8 cellular contexts compared by ENCODE assay signal in the genomic region with DNA sequence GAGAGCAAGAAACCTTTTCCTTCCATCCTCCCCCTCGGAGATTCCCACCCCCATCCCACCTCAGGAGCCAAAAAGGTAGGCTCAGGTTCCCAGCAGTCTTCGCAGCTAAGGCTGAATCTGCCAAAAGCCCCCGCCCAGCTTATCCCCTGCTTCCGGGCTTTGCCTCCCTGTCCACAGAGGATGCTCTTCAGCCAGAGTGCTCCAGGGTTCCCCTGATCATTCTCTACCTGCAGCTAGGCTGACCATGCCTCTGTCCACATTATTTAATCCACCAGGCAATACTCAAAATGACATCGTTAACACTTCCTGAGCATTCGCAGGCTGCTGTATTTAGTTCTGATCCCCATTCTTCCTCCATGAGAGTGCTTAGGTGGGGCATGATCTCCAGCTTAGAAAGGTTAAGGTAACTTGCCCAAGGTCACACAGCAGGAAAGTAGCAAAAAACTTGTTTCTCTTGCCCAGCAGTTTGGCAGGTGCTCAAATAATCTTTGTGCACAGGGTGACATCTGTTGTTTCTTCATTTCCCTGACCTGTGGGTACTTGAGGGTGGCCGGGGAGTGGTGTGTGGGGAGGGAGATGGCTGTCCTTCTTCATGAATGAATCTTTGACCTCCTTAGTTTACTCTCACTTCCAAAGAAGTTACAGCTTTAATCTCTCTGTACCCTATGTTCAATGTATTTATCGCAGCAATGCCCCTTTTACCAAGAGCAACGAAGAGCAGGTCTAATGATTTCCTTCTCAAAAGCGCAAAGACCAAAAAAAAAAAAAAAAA. TPM values are rescaled to one million over a fixed set of nuclear protein-coding genes. Genes with fewer than 3 reads are reported as not detected.
A peak's percentile ranks its signal among the peaks of the same experiment; 100 is the strongest.
DNase-seq lines count a peak whose midpoint lies in the region; ATAC-seq and TF ChIP-seq lines count a peak whose summit lies in the region.

No MANE protein-coding gene starts in this region.

- peak overlapping the region; percentile 82 for H3K27ac ChIP-seq in SK-N-MC

- H3K27me3 Mint-ChIP-seq in activated T-cell treated with anti-CD3 and anti-CD28 coated beads, Interleukin-2, amount 50 U/mL, for 4 hours (ENCODE audit: low read depth): no peaks in the 10 kb centered on the region

- H3K4me3 ChIP-seq in SK-N-MC (peak overlapping the region; percentile 79), fibroblast of villous mesenchyme (ENCODE audit: low read depth, low read length) (peak overlapping the region; percentile 70), skeletal muscle cell (ENCODE audit: low read depth, low read length) (peak overlapping the region; percentile 69)

- no peaks in the 10 kb centered on the region for H3K9me3 Mint-ChIP-seq in activated T-cell treated with anti-CD3 and anti-CD28 coated beads, Interleukin-2, amount 50 U/mL, for 4 hours

- peak overlapping the region; percentile 48 for H3K9ac ChIP-seq in SK-N-MC (ENCODE audit: insufficient read length)

- H3K36me3 Mint-ChIP-seq in activated T-cell treated with anti-CD3 and anti-CD28 coated beads, Interleukin-2, amount 50 U/mL, for 4 hours (ENCODE audit: insufficient read depth): peaks cover 5% of the 10 kb centered on the region

- no peaks in the 10 kb centered on the region for H3K9me3 ChIP-seq in SK-N-MC (ENCODE audit: low read depth, low read length)

- no peak for DNase-seq in activated T-cell treated with anti-CD3 and anti-CD28 coated beads, Interleukin-2, amount 50 U/mL, for 4 hours
- DNase-seq in activated T-cell treated with anti-CD3 and anti-CD28 coated beads for 4 hours: no peak
- DNase-seq in SK-N-MC (ENCODE audit: low read depth, low spot score): no peak
- DNase-seq in fibroblast of villous mesenchyme (ENCODE audit: low read depth): peak; percentile 18
- DNase-seq in skeletal muscle cell (ENCODE audit: low read depth): no peak
- no peak for DNase-seq in DMS79 (lab: John Stamatoyannopoulos, UW)
- no peak for DNase-seq in DMS79 treated with DMSO at 0.1 percent for 48 hours (lab: John Stamatoyannopoulos, UW)
- DNase-seq in DMS153 (lab: John Stamatoyannopoulos, UW): no peak

- H3K4me3 Mint-ChIP-seq in activated T-cell treated with anti-CD3 and anti-CD28 coated beads, Interleukin-2, amount 50 U/mL, for 4 hours: peak overlapping the region; percentile 95

- no peak for TF ChIP-seq CTCF in fibroblast of villous mesenchyme (IDR thresholded peaks at IDR 0.05; ENCODE audit: insufficient read depth, low read depth, low read length)

- ATAC-seq in activated T-cell treated with anti-CD3 and anti-CD28 coated beads, Interleukin-2, amount 50 U/mL, for 4 hours: no peak

- no peaks in the 10 kb centered on the region for H3K36me3 ChIP-seq in SK-N-MC (ENCODE audit: insufficient read depth, low read length)

- H3K4me1 Mint-ChIP-seq in activated T-cell treated with anti-CD3 and anti-CD28 coated beads, Interleukin-2, amount 50 U/mL, for 4 hours (ENCODE audit: low read depth): peaks cover 53% of the 10 kb centered on the region

RNA-seq across cellular contexts. Expression of a gene that starts 0.9 kb away (rescaled TPM):
- 10 to 100 TPM; 24.4 to 34.7 (median 24.6) TPM for total RNA-seq in activated T-cell treated with anti-CD3 and anti-CD28 coated beads, Interleukin-2, amount 50 U/mL, for 4 hours
- total RNA-seq in fibroblast of villous mesenchyme: 10.0 and 11.2 TPM in 2 replicates

RNA-seq across cellular contexts. Expression of a gene that starts 40.0 kb away (rescaled TPM):
- total RNA-seq in activated T-cell treated with anti-CD3 and anti-CD28 coated beads, Interleukin-2, amount 50 U/mL, for 4 hours: 100 to 1,000 TPM in 2 of 3 donors, 10 to 100 TPM in 1; 77.8 to 111 (median 101) TPM
- not detected in 2 replicates for total RNA-seq in fibroblast of villous mesenchyme

RNA-seq across cellular contexts. Expression of a gene that starts 43.4 kb away (rescaled TPM):
- 100 to 1,000 TPM; 916 to 992 (median 944) TPM for total RNA-seq in activated T-cell treated with anti-CD3 and anti-CD28 coated beads, Interleukin-2, amount 50 U/mL, for 4 hours
- total RNA-seq in fibroblast of villous mesenchyme: 325 and 443 TPM in 2 replicates

Comparison
In these comparisons a context has a peak if more than half of its experiments do, and no peak if none do; other contexts are left out.
1. RNA of a gene that starts 40.0 kb away (total RNA-seq): 77.8 to 111 TPM in activated T-cell treated with anti-CD3 and anti-CD28 coated beads, Interleukin-2, amount 50 U/mL, for 4 hours; not detected in fibroblast of villous mesenchyme; every median in the first group is over 10 times any median in the second.
2. Peak in every context shown above with its lines, with median percentiles within 50 percentile points of each other: H3K4me3 ChIP-seq.